Comparison of ENCODE assay signal across 14 cellular contexts in the genomic region with DNA sequence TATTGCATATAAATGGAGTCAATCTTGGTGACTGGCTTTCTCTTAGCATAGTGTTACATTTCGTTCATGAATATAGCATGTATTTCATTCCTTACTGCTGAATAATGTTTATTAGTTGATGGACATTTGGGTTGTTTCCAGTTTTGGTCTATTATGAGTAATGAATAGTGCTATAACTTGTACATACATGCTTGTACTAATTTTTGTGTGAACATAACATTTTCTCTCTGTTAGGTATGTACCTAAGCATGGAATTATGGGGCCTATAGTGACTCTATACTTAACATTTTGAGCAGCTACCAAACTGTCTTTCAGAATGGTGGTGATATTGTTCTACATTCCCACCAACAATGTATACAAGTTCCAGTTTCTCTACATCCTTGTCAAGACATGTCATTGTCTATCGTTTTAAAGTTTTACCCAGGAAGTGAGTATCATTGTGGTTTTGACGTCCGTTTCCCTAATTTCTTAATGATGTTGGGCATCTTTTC. TPM values are rescaled to one million over a fixed set of nuclear protein-coding genes. Genes with fewer than 3 reads are reported as not detected.
A peak's percentile ranks its signal among the peaks of the same experiment; 100 is the strongest.
DNase-seq lines count a peak whose midpoint lies in the region; ATAC-seq, FAIRE-seq and TF ChIP-seq lines count a peak whose summit lies in the region.
"Had no signal": no experiment of that assay in that cellular context is flagged by ENCODE, and none has a peak within 500 bp of the region (broad histone marks: within the 10 kb centered on the region; RNA-seq: fewer than 3 reads in every experiment).

No MANE protein-coding gene starts in this region.

- peak overlapping the region; percentile 46 for H3K4me2 ChIP-seq in astrocyte (ENCODE audit: low read length)

- H3K27me3 ChIP-seq in astrocyte (ENCODE audit: insufficient read depth, low read length) (no peaks in the 10 kb centered on the region), HAP-1 (ENCODE audit: low read depth) (no peaks in the 10 kb centered on the region), prostate gland (replicated peaks; ENCODE audit: insufficient read depth) (no peaks in the 10 kb centered on the region)

- TF ChIP-seq CTCF in 22Rv1 (IDR thresholded peaks at IDR 0.05) (no peak), astrocyte (IDR thresholded peaks at IDR 0.05; ENCODE audit: insufficient read depth, low read depth, low read length) (no peak), prostate gland (IDR thresholded peaks at IDR 0.05) (no peak)

- TF ChIP-seq POLR2A in prostate gland (IDR thresholded peaks at IDR 0.05): no peak

- no peak overlapping the region for H3K4me3 ChIP-seq in astrocyte (ENCODE audit: insufficient read depth, low read depth, low read length)
- no peak overlapping the region for H3K4me3 ChIP-seq in HAP-1
- no peak overlapping the region for H3K4me3 ChIP-seq in prostate gland

- H3K36me3 ChIP-seq in astrocyte (ENCODE audit: insufficient read depth, low read length) (peaks cover 44% of the 10 kb centered on the region), HAP-1 (replicated peaks) (peaks cover 64% of the 10 kb centered on the region), prostate gland (peaks cover 0 to 4% of the 10 kb centered on the region in 2 donors)

- no peak overlapping the region for H3K4me3 Mint-ChIP-seq in astrocyte (ENCODE audit: unreplicated experiment)
- H3K4me3 Mint-ChIP-seq: activated naive CD4-positive, alpha-beta T cell treated with anti-CD3 and anti-CD28 coated beads for 36 hours; stimulated activated naive CD8-positive, alpha-beta T cell treated with anti-CD3 and anti-CD28 coated beads, Interleukin-15, Interleukin-2, amounts not matched to agents 100 ng/mL and 50 ng/mL, for 24 hours had no signal

- H2AFZ ChIP-seq in astrocyte (ENCODE audit: low read depth, low read length): no peak overlapping the region

- 10% methylated on average over 4 of the region's 4 CpGs for WGBS in prostate gland

- DNase-seq in HS-5 (ENCODE audit: low read depth) (peak; percentile 65), astrocyte (ENCODE audit: low read depth) (peak; percentile 55), fibroblast of the conjunctiva (ENCODE audit: low read depth) (peak; percentile 40), HAP-1 (ENCODE audit: low spot score in 2 of 2) (no peak), prostate gland (ENCODE audit: low spot score) (no peak)
- DNase-seq: activated CD4-positive, CD25-positive, alpha-beta regulatory T cell treated with anti-CD3 and anti-CD28 coated beads, Interleukin-2, amount 50 U/mL, for 72 hours; activated naive CD4-positive, alpha-beta T cell treated with anti-CD3 and anti-CD28 coated beads for 36 hours; islet precursor cell; NCI-H446 treated with DMSO at 0.1 percent for 48 hours; SIG-M5 had no signal

- no peak overlapping the region for H3K9ac ChIP-seq in astrocyte (ENCODE audit: low read length)

- H3K9me3 ChIP-seq in astrocyte (ENCODE audit: insufficient read depth, low read depth, low read length) (no peaks in the 10 kb centered on the region), HAP-1 (no peaks in the 10 kb centered on the region), prostate gland (no peaks in the 10 kb centered on the region)

- peaks cover 2% of the 10 kb centered on the region for H3K9me3 Mint-ChIP-seq in astrocyte (ENCODE audit: unreplicated experiment)
- H3K9me3 Mint-ChIP-seq: activated naive CD4-positive, alpha-beta T cell treated with anti-CD3 and anti-CD28 coated beads for 36 hours; stimulated activated naive CD8-positive, alpha-beta T cell treated with anti-CD3 and anti-CD28 coated beads, Interleukin-15, Interleukin-2, amounts not matched to agents 100 ng/mL and 50 ng/mL, for 24 hours had no signal

- no peak for FAIRE-seq in astrocyte (lab: Jason Lieb, UNC)

- H3K4me1 ChIP-seq in astrocyte (ENCODE audit: insufficient read depth, low read length): peaks cover 30% of the 10 kb centered on the region
- peaks cover 2% of the 10 kb centered on the region; the same call in 1 of the 2 replicates for H3K4me1 ChIP-seq in HAP-1
- no peaks in the 10 kb centered on the region for H3K4me1 ChIP-seq in prostate gland (replicated peaks)

- H3K4me1 Mint-ChIP-seq in astrocyte (ENCODE audit: low read depth, unreplicated experiment): peaks cover 31% of the 10 kb centered on the region

- peak overlapping the region; percentile 43 for H3K27ac Mint-ChIP-seq in astrocyte (ENCODE audit: unreplicated experiment)
- H3K27ac Mint-ChIP-seq: activated naive CD4-positive, alpha-beta T cell treated with anti-CD3 and anti-CD28 coated beads for 36 hours; stimulated activated naive CD8-positive, alpha-beta T cell treated with anti-CD3 and anti-CD28 coated beads, Interleukin-15, Interleukin-2, amounts not matched to agents 100 ng/mL and 50 ng/mL, for 24 hours had no signal

- peaks cover 20% of the 10 kb centered on the region for H3K36me3 Mint-ChIP-seq in astrocyte (ENCODE audit: low read depth, unreplicated experiment)

- ATAC-seq in HG03139 (IDR thresholded peaks at IDR 0.05; ENCODE audit: unreplicated experiment) (no peak), HG03520 (IDR thresholded peaks at IDR 0.05; ENCODE audit: unreplicated experiment) (no peak)

- H3K27ac ChIP-seq in 22Rv1 (peak overlapping the region; percentile 3), astrocyte (ENCODE audit: low read depth, low read length) (peak overlapping the region; percentile 29), prostate gland (peak overlapping the region in 1 of 2 donors; percentile 2)

- peaks cover 99% of the 10 kb centered on the region for H3K79me2 ChIP-seq in astrocyte (ENCODE audit: insufficient read depth, low read length)

- in situ Hi-C loops in HAP-1 (cut with MboI; ENCODE audit: low sequenced_read_pairs): no loop called here

- peaks cover 95% of the 10 kb centered on the region for H4K20me1 ChIP-seq in astrocyte (ENCODE audit: insufficient read depth, low read length)

- intact Hi-C loops in prostate gland (cut with DNase I): no loop called here

- no peaks in the 10 kb centered on the region for H3K27me3 Mint-ChIP-seq in astrocyte (ENCODE audit: low read depth, unreplicated experiment)
- H3K27me3 Mint-ChIP-seq: stimulated activated naive CD8-positive, alpha-beta T cell treated with anti-CD3 and anti-CD28 coated beads, Interleukin-15, Interleukin-2, amounts not matched to agents 100 ng/mL and 50 ng/mL, for 24 hours had no signal

RNA-seq across cellular contexts. Expression of a gene that starts 23.1 kb away (rescaled TPM):
- total RNA-seq in astrocyte (262 TPM in 2 replicates), prostate gland (100 to 1,000 TPM; 121 to 209 TPM)

Comparison
In these comparisons a context has a peak if more than half of its experiments do, and no peak if none do; other contexts are left out.
1. DNase-seq: peak in HS-5 (single experiment), astrocyte (single experiment) and fibroblast of the conjunctiva (single experiment); none in HAP-1 (0 of 2) and prostate gland (single experiment).